ENCODE assay signal across 8 cellular contexts in the genomic region with DNA sequence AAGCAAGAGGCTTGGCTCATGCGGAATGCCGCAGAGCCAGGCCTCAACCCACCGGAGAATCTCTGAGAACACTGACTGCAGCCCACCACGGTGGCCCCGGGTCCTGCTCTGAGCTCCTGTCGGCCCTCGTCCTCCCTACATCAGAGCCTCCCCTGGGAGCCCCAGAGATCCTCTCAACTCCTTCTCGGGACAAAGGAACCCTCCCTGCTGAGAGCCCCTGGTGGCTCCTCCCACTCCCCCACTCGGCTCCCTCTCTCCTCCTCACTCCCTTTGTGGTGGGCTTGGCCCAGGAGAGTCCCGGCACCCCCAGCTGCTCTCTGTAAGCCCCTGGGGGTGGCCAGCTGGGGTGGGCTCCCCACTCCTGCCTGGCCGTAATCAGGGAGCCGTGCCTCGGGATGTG. TPM values are rescaled to one million over a fixed set of nuclear protein-coding genes. Genes with fewer than 3 reads are reported as not detected.
DNase-seq lines count a peak whose midpoint lies in the region; ATAC-seq lines count a peak whose summit lies in the region.

No MANE protein-coding gene starts in this region.

- no peaks in the 10 kb centered on the region for H3K27me3 ChIP-seq in HUES6 (ENCODE audit: control insufficient read depth, insufficient read depth, low read length)

- H3K27ac Mint-ChIP-seq in activated naive CD8-positive, alpha-beta T cell treated with anti-CD3 and anti-CD28 coated beads, Interleukin-2, amount 50 U/mL, for 24 hours: peak overlapping the region; percentile 86
- H3K27ac Mint-ChIP-seq in immature natural killer cell: peak overlapping the region in 1 of 6 donors; percentile 50

- H3K9ac ChIP-seq in HUES6 (ENCODE audit: low read length): peak overlapping the region; percentile 86

- DNase-seq in GM03348 (ENCODE audit: low spot score): peak; percentile 72
- DNase-seq in activated naive CD8-positive, alpha-beta T cell treated with anti-CD3 and anti-CD28 coated beads, Interleukin-2, amount 50 U/mL, for 24 hours: no peak
- DNase-seq in immature natural killer cell: no peak
- peak; percentile 58 for DNase-seq in superior temporal gyrus (ENCODE audit: extremely low spot score)
- DNase-seq in NCI-H226: no peak
- no peak for DNase-seq in iPS-NIHi11 (ENCODE audit: low spot score)

- peaks cover 33% of the 10 kb centered on the region for H3K4me1 Mint-ChIP-seq in activated naive CD8-positive, alpha-beta T cell treated with anti-CD3 and anti-CD28 coated beads, Interleukin-2, amount 50 U/mL, for 24 hours
- H3K4me1 Mint-ChIP-seq in immature natural killer cell: peaks cover 0 to 3% of the 10 kb centered on the region in 2 donors

- no peaks in the 10 kb centered on the region for H3K36me3 ChIP-seq in HUES6 (ENCODE audit: control insufficient read depth, insufficient read depth, low read length)

- no peaks in the 10 kb centered on the region for H3K36me3 Mint-ChIP-seq in activated naive CD8-positive, alpha-beta T cell treated with anti-CD3 and anti-CD28 coated beads, Interleukin-2, amount 50 U/mL, for 24 hours (ENCODE audit: low read depth)
- H3K36me3 Mint-ChIP-seq in immature natural killer cell: no peaks in the 10 kb centered on the region

- no peaks in the 10 kb centered on the region for H3K27me3 Mint-ChIP-seq in activated naive CD8-positive, alpha-beta T cell treated with anti-CD3 and anti-CD28 coated beads, Interleukin-2, amount 50 U/mL, for 24 hours
- H3K27me3 Mint-ChIP-seq in immature natural killer cell (ENCODE audit: low read depth in 3 of 3): peaks cover 3 to 6% (median 4%) of the 10 kb centered on the region in 3 donors

- H3K4me3 Mint-ChIP-seq in activated naive CD8-positive, alpha-beta T cell treated with anti-CD3 and anti-CD28 coated beads, Interleukin-2, amount 50 U/mL, for 24 hours: peak overlapping the region; percentile 66
- H3K4me3 Mint-ChIP-seq in immature natural killer cell: peak overlapping the region; percentile 60 to 83 (median 76)

- H3K9me3 Mint-ChIP-seq in activated naive CD8-positive, alpha-beta T cell treated with anti-CD3 and anti-CD28 coated beads, Interleukin-2, amount 50 U/mL, for 24 hours: no peaks in the 10 kb centered on the region
- no peaks in the 10 kb centered on the region for H3K9me3 Mint-ChIP-seq in immature natural killer cell

- H3K4me1 ChIP-seq in HUES6 (ENCODE audit: control insufficient read depth, insufficient read depth, low read length): peaks cover 71% of the 10 kb centered on the region

- H3K9me3 ChIP-seq in HUES6 (ENCODE audit: control insufficient read depth, insufficient read depth, low read depth, low read length): no peaks in the 10 kb centered on the region

- ATAC-seq in activated naive CD8-positive, alpha-beta T cell treated with anti-CD3 and anti-CD28 coated beads, Interleukin-2, amount 50 U/mL, for 24 hours: no peak
- no peak for ATAC-seq in GM21717 (IDR thresholded peaks at IDR 0.05; ENCODE audit: unreplicated experiment)

- peak overlapping the region; percentile 99 for H3K27ac ChIP-seq in HUES6 (ENCODE audit: low read depth, low read length)

- H3K4me3 ChIP-seq in HUES6 (ENCODE audit: low read depth, low read length): peak overlapping the region; percentile 53

RNA-seq across cellular contexts. Expression of a gene that starts 11.1 kb away (rescaled TPM):
- polyA plus RNA-seq in immature natural killer cell: 1 to 10 TPM in 2 of 3 donors, not detected in 1; 1.5 to 2.5 TPM

RNA-seq across cellular contexts. Expression of a gene that starts 45.7 kb away (rescaled TPM):
- polyA plus RNA-seq in immature natural killer cell: 1 to 10 TPM in 2 of 3 donors, under 1 TPM in 1; 0.43 to 2.4 (median 1.2) TPM

Comparison
In these comparisons a context has a peak if more than half of its experiments do, and no peak if none do; other contexts are left out.
1. DNase-seq: peak in GM03348 (single experiment) and superior temporal gyrus (single experiment); none in activated naive CD8-positive, alpha-beta T cell treated with anti-CD3 and anti-CD28 coated beads, Interleukin-2, amount 50 U/mL, for 24 hours (single experiment), immature natural killer cell (0 of 3), NCI-H226 (single experiment) and iPS-NIHi11 (single experiment).